ENCODE assay signal across 16 cellular contexts in the genomic region with DNA sequence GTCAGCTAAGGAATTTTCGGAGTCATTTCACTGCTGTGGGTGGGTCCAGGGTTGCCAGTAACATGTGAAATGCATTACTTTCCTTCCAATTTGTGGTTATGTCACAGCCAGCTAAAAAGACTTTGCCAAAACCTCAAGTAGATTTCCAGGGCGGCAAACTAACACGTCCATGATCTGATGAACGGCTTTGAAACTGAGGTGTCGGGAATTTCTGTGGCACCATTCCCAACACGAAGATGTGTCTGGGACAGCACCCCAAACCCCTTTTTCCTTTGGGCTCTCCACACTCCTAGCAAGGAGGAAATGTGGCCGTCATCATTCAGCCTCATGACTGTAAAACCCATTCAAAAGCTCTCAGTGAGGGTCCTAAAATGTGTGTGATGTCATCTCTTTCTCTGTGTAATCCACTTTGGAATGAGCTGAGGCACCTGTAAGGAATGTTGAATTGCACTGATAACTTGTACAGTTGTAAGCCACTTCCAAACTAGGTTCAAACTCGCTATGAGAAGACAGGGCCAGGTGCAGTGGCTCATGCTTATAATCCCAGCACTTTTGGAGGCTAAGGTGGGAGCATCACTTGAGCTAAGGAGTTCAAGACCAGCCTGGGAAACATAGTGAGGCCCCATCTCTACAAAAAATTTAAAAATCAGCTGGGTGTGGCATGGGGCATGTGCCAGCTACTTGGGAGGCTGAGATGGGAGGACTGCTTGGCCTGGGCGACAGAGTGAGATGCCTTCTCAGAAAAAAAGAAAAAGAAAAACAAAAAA.
DNase-seq lines count a peak whose midpoint lies in the region; ATAC-seq, FAIRE-seq and TF ChIP-seq lines count a peak whose summit lies in the region.
"Had no signal": no experiment of that assay in that cellular context is flagged by ENCODE, and none has a peak within 500 bp of the region (broad histone marks: within the 10 kb centered on the region; RNA-seq: fewer than 3 reads in every experiment).

No MANE protein-coding gene starts in this region.

- H3K4me3 ChIP-seq in SJSA1 (no peak overlapping the region), WERI-Rb-1 (ENCODE audit: low read depth, low read length) (no peak overlapping the region)
- H3K4me3 ChIP-seq: K562, left ventricle myocardium inferior, skin epidermis had no signal

- no peak for TF ChIP-seq POLR2A in H54 (IDR thresholded peaks at IDR 0.05; ENCODE audit: low read depth, low read length)

- DNase-seq in H54 (ENCODE audit: insufficient read length, low spot score) = peak; percentile 42
- peak; percentile 58 to 87 for DNase-seq in SJSA1 (ENCODE audit: low read depth in 1 of 2, low spot score in 2 of 2)
- peak; percentile 63 to 91 for DNase-seq in foreskin keratinocyte
- DNase-seq in urothelium cell line (ENCODE audit: low spot score) = peak; percentile 65
- DNase-seq in WERI-Rb-1 = no peak
- no peak for DNase-seq in HUDEP-2 (lab: John Stamatoyannopoulos, UW; ENCODE audit: unreplicated experiment in 76 of 76)
- DNase-seq in T-helper 9 cell = no peak
- DNase-seq: activated CD8-positive, alpha-beta T cell treated with anti-CD3 and anti-CD28 coated beads for 36 hours; activated effector memory CD4-positive, alpha-beta T cell treated with Interleukin-2 at 50 U/mL for 16 hours; left ventricle myocardium inferior; natural killer cell; NCI-H187; NCI-H526 treated with DMSO at 0.1 percent for 48 hours; SHP77 treated with DMSO at 0.1 percent for 48 hours had no signal

- ATAC-seq in foreskin keratinocyte = peak; percentile 54
- ATAC-seq: activated CD8-positive, alpha-beta T cell treated with anti-CD3 and anti-CD28 coated beads for 36 hours; K562; natural killer cell had no signal

- H3K9me3 ChIP-seq in SJSA1 (replicated peaks) (no peaks in the 10 kb centered on the region), WERI-Rb-1 (ENCODE audit: severe bottlenecking) (no peaks in the 10 kb centered on the region)
- H3K9me3 ChIP-seq: left ventricle myocardium inferior had no signal

- H3K27ac ChIP-seq in SJSA1 (peak overlapping the region; percentile 82), foreskin keratinocyte (no peak overlapping the region), WERI-Rb-1 (no peak overlapping the region)
- H3K27ac ChIP-seq: left ventricle myocardium inferior, skin epidermis had no signal

- TF ChIP-seq CTCF in foreskin keratinocyte (conservative IDR thresholded peaks at IDR 0.05) (no peak), WERI-Rb-1 (IDR thresholded peaks at IDR 0.05; ENCODE audit: low read depth, low read length) (no peak)

- H3K36me3 ChIP-seq in SJSA1 = no peaks in the 10 kb centered on the region
- no peaks in the 10 kb centered on the region for H3K36me3 ChIP-seq in WERI-Rb-1
- H3K36me3 ChIP-seq: left ventricle myocardium inferior had no signal

- H3K27me3 ChIP-seq in SJSA1 (replicated peaks) (no peaks in the 10 kb centered on the region), foreskin keratinocyte (peaks cover 2% of the 10 kb centered on the region), WERI-Rb-1 (ENCODE audit: insufficient read depth, low read depth, severe bottlenecking) (no peaks in the 10 kb centered on the region)

- H3K4me1 ChIP-seq in SJSA1 (replicated peaks) = peaks cover 37% of the 10 kb centered on the region
- H3K4me1 ChIP-seq in foreskin keratinocyte = no peaks in the 10 kb centered on the region

- peak; percentile 72 for FAIRE-seq in H54 (lab: Jason Lieb, UNC)
- no peak for FAIRE-seq in urothelium cell line (lab: Jason Lieb, UNC)
- FAIRE-seq: K562 had no signal

Comparison
In these comparisons a context has a peak if more than half of its experiments do, and no peak if none do; other contexts are left out.
1. DNase-seq: peak in H54 (single experiment), SJSA1 (2 of 2), foreskin keratinocyte (2 of 2) and urothelium cell line (single experiment); none in WERI-Rb-1 (single experiment), HUDEP-2 (0 of 76) and T-helper 9 cell (single experiment).